Comparison of ENCODE assay signal across 8 cellular contexts in the genomic region with DNA sequence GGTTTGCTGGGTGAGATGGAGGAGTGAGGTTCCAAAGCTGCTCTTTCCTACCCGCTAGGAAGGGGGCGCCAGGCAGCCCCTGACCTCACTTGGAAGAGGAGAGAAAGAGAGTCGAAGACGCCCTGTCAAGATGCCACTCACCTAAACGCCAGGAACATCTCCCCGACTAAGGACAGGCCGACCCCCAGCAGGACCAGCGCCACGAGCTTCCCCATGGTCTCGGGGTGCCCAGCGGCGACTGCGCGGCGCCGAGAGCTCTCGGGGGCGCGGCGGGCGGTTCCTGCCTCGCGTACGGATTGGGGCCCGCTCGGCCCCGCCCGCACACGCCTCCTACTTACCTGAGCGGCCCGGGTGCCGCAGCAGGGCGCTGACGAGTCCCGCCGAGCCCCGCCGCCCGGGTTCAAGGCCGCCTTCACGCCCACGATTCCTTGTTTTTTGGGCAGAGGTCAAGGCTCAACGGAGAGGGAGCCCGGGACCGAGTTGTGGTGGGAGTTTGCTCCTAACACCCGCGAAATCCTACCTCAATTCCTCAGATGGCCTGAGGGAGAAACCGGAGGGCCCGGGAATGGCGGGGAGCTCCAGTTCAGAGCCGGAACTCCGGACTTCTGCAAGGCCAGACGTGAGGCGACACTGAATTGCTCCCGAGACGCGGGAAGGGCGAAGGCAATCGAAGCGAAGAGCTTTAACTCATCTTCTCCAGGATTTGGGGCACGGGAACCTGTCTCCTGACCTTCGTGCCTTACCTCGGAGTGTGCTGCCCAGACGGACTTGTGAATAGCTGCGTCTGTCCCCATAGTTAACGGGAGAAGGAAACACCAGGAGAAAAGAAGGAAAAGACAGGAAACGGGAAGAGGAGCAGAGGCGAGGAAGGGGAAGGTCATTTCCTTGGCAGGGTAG. TPM values are rescaled to one million over a fixed set of nuclear protein-coding genes. Genes with fewer than 3 reads are reported as not detected.
DNase-seq lines count a peak whose midpoint lies in the region; ATAC-seq, FAIRE-seq and TF ChIP-seq lines count a peak whose summit lies in the region.

A gene (minus strand): TSS at position 240 of the 897 bp plus-strand sequence. CDS start 25 bp downstream, at position 215.

- no peak within 1 kb of the TSS for H3K27ac Mint-ChIP-seq in activated CD8-positive, alpha-beta memory T cell treated with anti-CD3 and anti-CD28 coated beads, Interleukin-2, amount 10 ng/mL, durations not matched to agents 7 days and 5 days

- peaks cover 19% of the 10 kb centered on the region for H3K27me3 ChIP-seq in cardiac muscle cell

- FAIRE-seq in A549 (lab: Jason Lieb, UNC), result no peak

- DNase-seq in A549 (ENCODE audit: low read depth in 1 of 2, low spot score in 1 of 2) (peak; percentile 89 to 91), GM20000 (ENCODE audit: low spot score) (peak; percentile 26), cardiac muscle cell (ENCODE audit: low read depth in 1 of 2, low spot score in 1 of 2) (peak in 1 of 2 donors; percentile 40), islet precursor cell (no peak), NOMO-1 treated with dmso at 0.1 percent for 144 hours (lab: John Stamatoyannopoulos, UW; ENCODE audit: unreplicated experiment) (no peak)
- DNase-seq in activated CD8-positive, alpha-beta memory T cell treated with anti-CD3 and anti-CD28 coated beads, Interleukin-2, amount 10 ng/mL, durations not matched to agents 7 days and 5 days, result peak; percentile 43

- H3K36me3 Mint-ChIP-seq in activated CD8-positive, alpha-beta memory T cell treated with anti-CD3 and anti-CD28 coated beads, Interleukin-2, amount 10 ng/mL, durations not matched to agents 7 days and 5 days, result no peaks in the 10 kb centered on the region

- ATAC-seq in A549, result peak; percentile 89 to 90
- peak; percentile 94 for ATAC-seq in activated CD8-positive, alpha-beta memory T cell treated with anti-CD3 and anti-CD28 coated beads, Interleukin-2, amount 10 ng/mL, durations not matched to agents 7 days and 5 days
- ATAC-seq in HG03439 (IDR thresholded peaks at IDR 0.05; ENCODE audit: unreplicated experiment), result no peak

- H3K4me1 Mint-ChIP-seq in activated CD8-positive, alpha-beta memory T cell treated with anti-CD3 and anti-CD28 coated beads, Interleukin-2, amount 10 ng/mL, durations not matched to agents 7 days and 5 days, result peaks cover 3% of the 10 kb centered on the region

- POLR2A ChIA-PET in A549 (lab: Yijun Ruan, JAX), result interaction anchor here (0.6 to 3.2 kb wide), 9 partner anchors 11 to 740 kb away, joined by 3 to 26 read pairs (median 6); a partner anchor contains a TSS

- peak within 1 kb of the TSS; percentile 89 for H3K4me2 ChIP-seq in A549

- peak; percentile 83 for TF ChIP-seq CTCF in A549 (IDR thresholded peaks at IDR 0.05)
- TF ChIP-seq CTCF in GM20000 (IDR thresholded peaks at IDR 0.05; ENCODE audit: extremely low read depth, missing control alignments), result peak; percentile 16
- peak; percentile 52 for TF ChIP-seq CTCF in cardiac muscle cell (IDR thresholded peaks at IDR 0.05; ENCODE audit: low read depth, low read length)

- peaks cover 48% of the 10 kb centered on the region for H3K27me3 Mint-ChIP-seq in activated CD8-positive, alpha-beta memory T cell treated with anti-CD3 and anti-CD28 coated beads, Interleukin-2, amount 10 ng/mL, durations not matched to agents 7 days and 5 days

- CTCF ChIA-PET in A549 (lab: Yijun Ruan, JAX), result interaction anchor here (0.6 to 9.8 kb wide), 67 partner anchors 9 to 1114 kb away, joined by 3 to 176 read pairs (median 5); a partner anchor contains a TSS
- CTCF ChIA-PET in activated CD8-positive, alpha-beta memory T cell treated with anti-CD3 and anti-CD28 coated beads, Interleukin-2, amount 10 ng/mL, durations not matched to agents 7 days and 5 days (lab: Charles Lee), result interaction anchor here (0.7 to 1.7 kb wide), 7 partner anchors 9 to 116 kb away, joined by 3 to 8 read pairs (median 3); no protein-coding TSS in a partner anchor

- H3K4me1 ChIP-seq in A549, result peaks cover 56% of the 10 kb centered on the region
- no peaks in the 10 kb centered on the region for H3K4me1 ChIP-seq in cardiac muscle cell (ENCODE audit: low read depth)

- TF ChIP-seq POLR2A in A549 (IDR thresholded peaks at IDR 0.05; ENCODE audit: low read length), result peak; percentile 36; the same call in 1 of the 2 replicates

- H3K27ac ChIP-seq in A549 (peak within 1 kb of the TSS; percentile 90 to 97), cardiac muscle cell (no peak within 1 kb of the TSS), skin epidermis (peak within 1 kb of the TSS in 16 of 21 experiments; percentile 19 to 87 (median 62))

- peak; percentile 65 to 68 for TF ChIP-seq RAD21 in A549 (conservative IDR thresholded peaks at IDR 0.05 in 1 of 2, IDR thresholded peaks at IDR 0.05 in 1 of 2)

- H3K4me3 ChIP-seq in A549 (peak within 1 kb of the TSS; percentile 62), cardiac muscle cell (no peak within 1 kb of the TSS), skin epidermis (peak within 1 kb of the TSS; percentile 33 to 70 (median 46))

- WGBS in A549 (ENCODE audit: missing lambda C conversion rate), result 4% methylated on average over 36 of the region's 68 CpGs

- H3K36me3 ChIP-seq in cardiac muscle cell, result no peaks in the 10 kb centered on the region

- no peak for TF ChIP-seq EP300 in A549 (IDR thresholded peaks at IDR 0.05)

- H3K4me3 Mint-ChIP-seq in activated CD8-positive, alpha-beta memory T cell treated with anti-CD3 and anti-CD28 coated beads, Interleukin-2, amount 10 ng/mL, durations not matched to agents 7 days and 5 days, result peak within 1 kb of the TSS; percentile 70

- H3K9me3 ChIP-seq in A549 (no peaks in the 10 kb centered on the region), cardiac muscle cell (ENCODE audit: low read depth) (no peaks in the 10 kb centered on the region)

- H3K9me3 Mint-ChIP-seq in activated CD8-positive, alpha-beta memory T cell treated with anti-CD3 and anti-CD28 coated beads, Interleukin-2, amount 10 ng/mL, durations not matched to agents 7 days and 5 days (ENCODE audit: low read depth), result no peaks in the 10 kb centered on the region

TF ChIP-seq in A549, 52 proteins besides CTCF, POLR2A, EP300 and RAD21 (continues in another document):
- no peak for TF ChIP-seq CBX2 (IDR thresholded peaks at IDR 0.05; ENCODE audit: borderline replicate concordance, low read depth)
- TF ChIP-seq TFCP2L1 (CRISPR knock-in tag; IDR thresholded peaks at IDR 0.05), result no peak
- TF ChIP-seq, protein P1, sequence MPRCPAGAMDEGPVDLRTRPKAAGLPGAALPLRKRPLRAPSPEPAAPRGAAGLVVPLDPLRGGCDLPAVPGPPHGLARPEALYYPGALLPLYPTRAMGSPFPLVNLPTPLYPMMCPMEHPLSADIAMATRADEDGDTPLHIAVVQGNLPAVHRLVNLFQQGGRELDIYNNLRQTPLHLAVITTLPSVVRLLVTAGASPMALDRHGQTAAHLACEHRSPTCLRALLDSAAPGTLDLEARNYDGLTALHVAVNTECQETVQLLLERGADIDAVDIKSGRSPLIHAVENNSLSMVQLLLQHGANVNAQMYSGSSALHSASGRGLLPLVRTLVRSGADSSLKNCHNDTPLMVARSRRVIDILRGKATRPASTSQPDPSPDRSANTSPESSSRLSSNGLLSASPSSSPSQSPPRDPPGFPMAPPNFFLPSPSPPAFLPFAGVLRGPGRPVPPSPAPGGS (IDR thresholded peaks at IDR 0.05), result no peak; the same call in 2 of the 3 replicates
- TF ChIP-seq, protein P2, sequence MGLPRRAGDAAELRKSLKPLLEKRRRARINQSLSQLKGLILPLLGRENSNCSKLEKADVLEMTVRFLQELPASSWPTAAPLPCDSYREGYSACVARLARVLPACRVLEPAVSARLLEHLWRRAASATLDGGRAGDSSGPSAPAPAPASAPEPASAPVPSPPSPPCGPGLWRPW (IDR thresholded peaks at IDR 0.05), result no peak
- TF ChIP-seq JUNB (IDR thresholded peaks at IDR 0.05), result no peak
- TF ChIP-seq CBX8 (IDR thresholded peaks at IDR 0.05), result no peak
- TF ChIP-seq POLR2AphosphoS2 (conservative IDR thresholded peaks at IDR 0.05; ENCODE audit: low read length), result no peak
- no peak for TF ChIP-seq RARB (CRISPR knock-in tag; IDR thresholded peaks at IDR 0.05)
- no peak for TF ChIP-seq NR3C1 (IDR thresholded peaks at IDR 0.05)
- TF ChIP-seq, protein P3, sequence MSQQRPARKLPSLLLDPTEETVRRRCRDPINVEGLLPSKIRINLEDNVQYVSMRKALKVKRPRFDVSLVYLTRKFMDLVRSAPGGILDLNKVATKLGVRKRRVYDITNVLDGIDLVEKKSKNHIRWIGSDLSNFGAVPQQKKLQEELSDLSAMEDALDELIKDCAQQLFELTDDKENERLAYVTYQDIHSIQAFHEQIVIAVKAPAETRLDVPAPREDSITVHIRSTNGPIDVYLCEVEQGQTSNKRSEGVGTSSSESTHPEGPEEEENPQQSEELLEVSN (IDR thresholded peaks at IDR 0.05; ENCODE audit: borderline replicate concordance, low read depth), result peak; percentile 76; the same call in 1 of the 2 replicates
- no peak for TF ChIP-seq EHMT2 (IDR thresholded peaks at IDR 0.05; ENCODE audit: low read depth)
- TF ChIP-seq BHLHE40 (IDR thresholded peaks at IDR 0.05; ENCODE audit: low read depth, low read length), result no peak
- TF ChIP-seq MAZ (IDR thresholded peaks at IDR 0.05; ENCODE audit: borderline replicate concordance, low read depth, low read length), result no peak
- TF ChIP-seq RCOR1 (IDR thresholded peaks at IDR 0.05; ENCODE audit: low read depth, low read length), result no peak
- no peak for TF ChIP-seq ZFP36 (IDR thresholded peaks at IDR 0.05; ENCODE audit: borderline replicate concordance, partially characterized antibody)
- TF ChIP-seq HOXA7 (CRISPR knock-in tag; IDR thresholded peaks at IDR 0.05), result no peak
- TF ChIP-seq GATA3 (IDR thresholded peaks at IDR 0.05; ENCODE audit: borderline replicate concordance), result peak; percentile 9; the same call in 1 of the 2 replicates

RNA-seq across cellular contexts. Expression of the gene that starts here (rescaled TPM):
- polyA plus RNA-seq in A549 (2011; rRNA removed) (142 and 161 TPM in 2 replicates), A549 (2017; fragmentation: RNase III; extraction: RNeasy Plus Mini Kit Qiagen cat#74134 plus additional on column Dnase treatment) (35.3 to 49.0 TPM (median 48.7 TPM) in 3 replicates), cardiac muscle cell (not detected in 2 replicates)
- 32.2 and 34.0 TPM in 2 replicates for polyA plus RNA-seq in A549 (2012; cell fraction: cytosol; rRNA removed)
- polyA plus RNA-seq in A549 (2012; cell fraction: nucleus; rRNA removed), result 19.9 and 25.3 TPM in 2 replicates
- polyA minus RNA-seq in A549 (2011; rRNA and poly(A)+ RNA removed), result 47.5 and 50.1 TPM in 2 replicates
- total RNA-seq in activated CD8-positive, alpha-beta memory T cell treated with anti-CD3 and anti-CD28 coated beads, Interleukin-2, amount 10 ng/mL, durations not matched to agents 7 days and 5 days, result under 1 TPM in 1 of 2 experiments, not detected in 1; 0.40 TPM
- not detected in 2 replicates for total RNA-seq in cardiac muscle cell

Comparison
In these comparisons a context has a peak if more than half of its experiments do, and no peak if none do; other contexts are left out.
1. RNA of the gene that starts here (polyA plus RNA-seq): 19.9 to 161 TPM in A549; not detected in cardiac muscle cell; every median in the first group is over 10 times any median in the second.
2. Peak in DNase-seq and ATAC-seq in activated CD8-positive, alpha-beta memory T cell treated with anti-CD3 and anti-CD28 coated beads, Interleukin-2, amount 10 ng/mL, durations not matched to agents 7 days and 5 days; RNA of the gene not detected or under 1 TPM.
3. DNase-seq: peak in A549 (2 of 2) and GM20000 (single experiment); none in islet precursor cell (single experiment) and NOMO-1 treated with dmso at 0.1 percent for 144 hours (single experiment).
4. CTCF ChIP-seq: peak in every context shown above with its lines; median percentile 83 in A549; 52 in cardiac muscle cell; 16 in GM20000.